In genomic region chr17:19642373-19642893, GRCh38 we compare ENCODE assay signal across 2 cellular contexts.
TF ChIP-seq lines count a peak whose summit lies in the region.

No MANE protein-coding gene starts in this region.

TF ChIP-seq in A549, 52 proteins besides CTCF, POLR2A, EP300 and RAD21 (continued from another document):
- TF ChIP-seq, protein P1, sequence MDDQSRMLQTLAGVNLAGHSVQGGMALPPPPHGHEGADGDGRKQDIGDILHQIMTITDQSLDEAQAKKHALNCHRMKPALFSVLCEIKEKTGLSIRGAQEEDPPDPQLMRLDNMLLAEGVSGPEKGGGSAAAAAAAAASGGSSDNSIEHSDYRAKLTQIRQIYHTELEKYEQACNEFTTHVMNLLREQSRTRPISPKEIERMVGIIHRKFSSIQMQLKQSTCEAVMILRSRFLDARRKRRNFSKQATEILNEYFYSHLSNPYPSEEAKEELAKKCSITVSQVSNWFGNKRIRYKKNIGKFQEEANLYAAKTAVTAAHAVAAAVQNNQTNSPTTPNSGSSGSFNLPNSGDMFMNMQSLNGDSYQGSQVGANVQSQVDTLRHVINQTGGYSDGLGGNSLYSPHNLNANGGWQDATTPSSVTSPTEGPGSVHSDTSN (IDR thresholded peaks at IDR 0.05), result no peak
- no peak for TF ChIP-seq NPAS2 (CRISPR knock-in tag; IDR thresholded peaks at IDR 0.05; ENCODE audit: borderline replicate concordance)
- no peak for TF ChIP-seq EHMT2 (IDR thresholded peaks at IDR 0.05; ENCODE audit: low read depth)
- no peak for TF ChIP-seq ZNF302 (CRISPR knock-in tag; IDR thresholded peaks at IDR 0.05)
- TF ChIP-seq HEYL (CRISPR knock-in tag; IDR thresholded peaks at IDR 0.05), result no peak
- TF ChIP-seq RNF2 (IDR thresholded peaks at IDR 0.05; ENCODE audit: borderline replicate concordance, low read depth), result no peak
TF ChIP-seq in A549: peak in this region for 0.

TF ChIP-seq in GM23338, 12 proteins besides CTCF, POLR2A, EP300 and RAD21 (continued from another document):
- no peak for TF ChIP-seq ZNF462 (CRISPR knock-in tag; IDR thresholded peaks at IDR 0.05)
- no peak for TF ChIP-seq JUNB (IDR thresholded peaks at IDR 0.05; ENCODE audit: unreplicated experiment)
- TF ChIP-seq, protein P2, sequence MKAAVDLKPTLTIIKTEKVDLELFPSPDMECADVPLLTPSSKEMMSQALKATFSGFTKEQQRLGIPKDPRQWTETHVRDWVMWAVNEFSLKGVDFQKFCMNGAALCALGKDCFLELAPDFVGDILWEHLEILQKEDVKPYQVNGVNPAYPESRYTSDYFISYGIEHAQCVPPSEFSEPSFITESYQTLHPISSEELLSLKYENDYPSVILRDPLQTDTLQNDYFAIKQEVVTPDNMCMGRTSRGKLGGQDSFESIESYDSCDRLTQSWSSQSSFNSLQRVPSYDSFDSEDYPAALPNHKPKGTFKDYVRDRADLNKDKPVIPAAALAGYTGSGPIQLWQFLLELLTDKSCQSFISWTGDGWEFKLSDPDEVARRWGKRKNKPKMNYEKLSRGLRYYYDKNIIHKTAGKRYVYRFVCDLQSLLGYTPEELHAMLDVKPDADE (IDR thresholded peaks at IDR 0.05), result no peak
- TF ChIP-seq, protein P3, sequence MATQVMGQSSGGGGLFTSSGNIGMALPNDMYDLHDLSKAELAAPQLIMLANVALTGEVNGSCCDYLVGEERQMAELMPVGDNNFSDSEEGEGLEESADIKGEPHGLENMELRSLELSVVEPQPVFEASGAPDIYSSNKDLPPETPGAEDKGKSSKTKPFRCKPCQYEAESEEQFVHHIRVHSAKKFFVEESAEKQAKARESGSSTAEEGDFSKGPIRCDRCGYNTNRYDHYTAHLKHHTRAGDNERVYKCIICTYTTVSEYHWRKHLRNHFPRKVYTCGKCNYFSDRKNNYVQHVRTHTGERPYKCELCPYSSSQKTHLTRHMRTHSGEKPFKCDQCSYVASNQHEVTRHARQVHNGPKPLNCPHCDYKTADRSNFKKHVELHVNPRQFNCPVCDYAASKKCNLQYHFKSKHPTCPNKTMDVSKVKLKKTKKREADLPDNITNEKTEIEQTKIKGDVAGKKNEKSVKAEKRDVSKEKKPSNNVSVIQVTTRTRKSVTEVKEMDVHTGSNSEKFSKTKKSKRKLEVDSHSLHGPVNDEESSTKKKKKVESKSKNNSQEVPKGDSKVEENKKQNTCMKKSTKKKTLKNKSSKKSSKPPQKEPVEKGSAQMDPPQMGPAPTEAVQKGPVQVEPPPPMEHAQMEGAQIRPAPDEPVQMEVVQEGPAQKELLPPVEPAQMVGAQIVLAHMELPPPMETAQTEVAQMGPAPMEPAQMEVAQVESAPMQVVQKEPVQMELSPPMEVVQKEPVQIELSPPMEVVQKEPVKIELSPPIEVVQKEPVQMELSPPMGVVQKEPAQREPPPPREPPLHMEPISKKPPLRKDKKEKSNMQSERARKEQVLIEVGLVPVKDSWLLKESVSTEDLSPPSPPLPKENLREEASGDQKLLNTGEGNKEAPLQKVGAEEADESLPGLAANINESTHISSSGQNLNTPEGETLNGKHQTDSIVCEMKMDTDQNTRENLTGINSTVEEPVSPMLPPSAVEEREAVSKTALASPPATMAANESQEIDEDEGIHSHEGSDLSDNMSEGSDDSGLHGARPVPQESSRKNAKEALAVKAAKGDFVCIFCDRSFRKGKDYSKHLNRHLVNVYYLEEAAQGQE (IDR thresholded peaks at IDR 0.05; ENCODE audit: unreplicated experiment), result no peak
- no peak for TF ChIP-seq NANOG (IDR thresholded peaks at IDR 0.05; ENCODE audit: borderline replicate concordance)
- no peak for TF ChIP-seq CREB1 (CRISPR knock-in tag; IDR thresholded peaks at IDR 0.05; ENCODE audit: low read depth)
- TF ChIP-seq EZH2 (IDR thresholded peaks at IDR 0.05; ENCODE audit: low read depth, unreplicated experiment), result no peak
- no peak for TF ChIP-seq EZH2phosphoT487 (IDR thresholded peaks at IDR 0.05; ENCODE audit: unreplicated experiment)
